Comparison of ENCODE assay signal across 15 cellular contexts in genomic region chr2:167592441-167592840, GRCh38.
A peak's percentile ranks its signal among the peaks of the same experiment; 100 is the strongest.
DNase-seq lines count a peak whose midpoint lies in the region; ATAC-seq and TF ChIP-seq lines count a peak whose summit lies in the region.
"Had no signal": no experiment of that assay in that cellular context is flagged by ENCODE, and none has a peak within 500 bp of the region (broad histone marks: within the 10 kb centered on the region; RNA-seq: fewer than 3 reads in every experiment).

No MANE protein-coding gene starts in this region.

- no peak overlapping the region for H3K4me3 ChIP-seq in spleen
- no peak overlapping the region for H3K4me3 ChIP-seq in mammary epithelial cell (replicated peaks in 1 of 3; ENCODE audit: insufficient read depth in 1 of 3, low read depth in 2 of 3, low read length in 3 of 3)
- H3K4me3 ChIP-seq: BLaER1 treated with 17β-estradiol and CSF1 and Interleukin-3, amounts not matched to agents 10 nM and 100 nM; HAP-1 had no signal

- no peak for DNase-seq in activated T-cell treated with anti-CD3 and anti-CD28 coated beads, Interleukin-2, amount 50 U/mL, for 72 hours
- no peak for DNase-seq in activated T-cell treated with anti-CD3 and anti-CD28 coated beads for 4 hours
- DNase-seq in globus pallidus (ENCODE audit: low spot score), result peak; percentile 75
- peak; percentile 64 for DNase-seq in midbrain (lab: John Stamatoyannopoulos, UW)
- peak; percentile 82 for DNase-seq in superior temporal gyrus (ENCODE audit: extremely low spot score)
- DNase-seq in activated CD4-positive, CD25-positive, alpha-beta regulatory T cell treated with anti-CD3 and anti-CD28 coated beads, Interleukin-2, amount 50 U/mL, for 72 hours, result no peak
- no peak for DNase-seq in spleen
- DNase-seq in mammary epithelial cell, result no peak
- DNase-seq: AML-193; Calu3; CD4-positive, CD25-positive, alpha-beta regulatory T cell; DMS 273 treated with DMSO at 0.1 percent for 48 hours had no signal

- peak overlapping the region; percentile 36 for H3K27ac Mint-ChIP-seq in activated T-cell treated with anti-CD3 and anti-CD28 coated beads, Interleukin-2, amount 50 U/mL, for 72 hours
- H3K27ac Mint-ChIP-seq: CD4-positive, CD25-positive, alpha-beta regulatory T cell had no signal

- no peak overlapping the region for H3K27ac ChIP-seq in spleen
- H3K27ac ChIP-seq in mammary epithelial cell (ENCODE audit: insufficient read depth, low read depth, low read length), result no peak overlapping the region
- H3K27ac ChIP-seq: 22Rv1; BLaER1 treated with 17β-estradiol and CSF1 and Interleukin-3, amounts not matched to agents 10 nM and 100 nM had no signal

- BruUV-seq in mammary epithelial cell (replicated peaks; lab: Mats Ljungman, UMichigan), result no TSS peak

- no peaks in the 10 kb centered on the region for H3K36me3 Mint-ChIP-seq in activated T-cell treated with anti-CD3 and anti-CD28 coated beads, Interleukin-2, amount 50 U/mL, for 72 hours (ENCODE audit: insufficient read depth in 2 of 2)
- H3K36me3 Mint-ChIP-seq: CD4-positive, CD25-positive, alpha-beta regulatory T cell had no signal

- H3K4me3 Mint-ChIP-seq in activated T-cell treated with anti-CD3 and anti-CD28 coated beads, Interleukin-2, amount 50 U/mL, for 72 hours, result no peak overlapping the region
- H3K4me3 Mint-ChIP-seq: CD4-positive, CD25-positive, alpha-beta regulatory T cell had no signal

- H3K9ac ChIP-seq in mammary epithelial cell (ENCODE audit: insufficient read depth, low read length), result no peak overlapping the region
- H3K9ac ChIP-seq: BLaER1 treated with 17β-estradiol and CSF1 and Interleukin-3, amounts not matched to agents 10 nM and 100 nM had no signal

- H3K4me2 ChIP-seq in mammary epithelial cell (ENCODE audit: insufficient read depth, low read depth, low read length), result no peak overlapping the region
- H3K4me2 ChIP-seq: BLaER1 treated with 17β-estradiol and CSF1 and Interleukin-3, amounts not matched to agents 10 nM and 100 nM had no signal

- H4K20me1 ChIP-seq in mammary epithelial cell (ENCODE audit: insufficient read depth, low read length), result no peaks in the 10 kb centered on the region
- H4K20me1 ChIP-seq: BLaER1 treated with 17β-estradiol and CSF1 and Interleukin-3, amounts not matched to agents 10 nM and 100 nM had no signal

- H3K79me2 ChIP-seq in mammary epithelial cell (ENCODE audit: insufficient read depth, low read length), result no peaks in the 10 kb centered on the region

- dilution Hi-C loops in mammary epithelial cell (cut with HindIII; ENCODE audit: low sequenced_read_pairs), result no loop called here

- no peak overlapping the region for H2AFZ ChIP-seq in mammary epithelial cell (ENCODE audit: low read depth, low read length)

- intact Hi-C loops in spleen (cut with DNase I; ENCODE audit: low total_unique reads), result no loop called here
- intact Hi-C loops in mammary epithelial cell (cut with micrococcal nuclease), result no loop called here

- no peak for ATAC-seq in activated T-cell treated with anti-CD3 and anti-CD28 coated beads, Interleukin-2, amount 50 U/mL, for 72 hours (replicated peaks in 1 of 2)

- H3K27me3 ChIP-seq in spleen (replicated peaks in 1 of 7), result no peaks in the 10 kb centered on the region
- no peaks in the 10 kb centered on the region for H3K27me3 ChIP-seq in mammary epithelial cell (ENCODE audit: insufficient read depth, low read length)
- H3K27me3 ChIP-seq: BLaER1 treated with 17β-estradiol and CSF1 and Interleukin-3, amounts not matched to agents 10 nM and 100 nM had no signal

- TF ChIP-seq CTCF in spleen (IDR thresholded peaks at IDR 0.05 in 8 of 11, conservative IDR thresholded peaks at IDR 0.05 in 3 of 11) (no peak), mammary epithelial cell (conservative IDR thresholded peaks at IDR 0.05 in 1 of 2, IDR thresholded peaks at IDR 0.05 in 1 of 2; ENCODE audit: extremely low read depth in 1 of 2, insufficient read depth in 1 of 2, low read depth in 1 of 2, low read length in 2 of 2) (no peak)

- CTCF ChIA-PET in mammary epithelial cell (lab: Charles Lee; ENCODE audit: low non-redundant PET), result no interaction called here

- H3K27me3 Mint-ChIP-seq in activated T-cell treated with anti-CD3 and anti-CD28 coated beads, Interleukin-2, amount 50 U/mL, for 72 hours (ENCODE audit: low read depth), result no peaks in the 10 kb centered on the region
- H3K27me3 Mint-ChIP-seq: CD4-positive, CD25-positive, alpha-beta regulatory T cell had no signal

- TF ChIP-seq POLR2A in spleen (IDR thresholded peaks at IDR 0.05), result no peak

- H3K4me1 Mint-ChIP-seq in activated T-cell treated with anti-CD3 and anti-CD28 coated beads, Interleukin-2, amount 50 U/mL, for 72 hours (ENCODE audit: low read depth), result peaks cover 5% of the 10 kb centered on the region

- H3K9me3 Mint-ChIP-seq in activated T-cell treated with anti-CD3 and anti-CD28 coated beads, Interleukin-2, amount 50 U/mL, for 72 hours, result no peaks in the 10 kb centered on the region

- H3K36me3 ChIP-seq in spleen, result no peaks in the 10 kb centered on the region
- no peaks in the 10 kb centered on the region for H3K36me3 ChIP-seq in mammary epithelial cell (ENCODE audit: insufficient read depth, low read length)
- H3K36me3 ChIP-seq: BLaER1 treated with 17β-estradiol and CSF1 and Interleukin-3, amounts not matched to agents 10 nM and 100 nM; HAP-1 had no signal

- H3K9me3 ChIP-seq in spleen, result no peaks in the 10 kb centered on the region
- no peaks in the 10 kb centered on the region for H3K9me3 ChIP-seq in mammary epithelial cell (replicated peaks; ENCODE audit: insufficient read depth, low read length)
- H3K9me3 ChIP-seq: BLaER1 treated with 17β-estradiol and CSF1 and Interleukin-3, amounts not matched to agents 10 nM and 100 nM; HAP-1 had no signal

- no peaks in the 10 kb centered on the region for H3K4me1 ChIP-seq in spleen
- no peaks in the 10 kb centered on the region for H3K4me1 ChIP-seq in mammary epithelial cell (ENCODE audit: insufficient read depth, low read length)
- H3K4me1 ChIP-seq: BLaER1 treated with 17β-estradiol and CSF1 and Interleukin-3, amounts not matched to agents 10 nM and 100 nM had no signal

- in situ Hi-C loops in mammary epithelial cell (cut with MboI; ENCODE audit: low sequenced_read_pairs in 2 of 2), result no loop called here

Comparison
In these comparisons a context has a peak if more than half of its experiments do, and no peak if none do; other contexts are left out.
1. DNase-seq: peak in globus pallidus (single experiment), midbrain (single experiment) and superior temporal gyrus (single experiment); none in activated T-cell treated with anti-CD3 and anti-CD28 coated beads, Interleukin-2, amount 50 U/mL, for 72 hours (0 of 2), activated T-cell treated with anti-CD3 and anti-CD28 coated beads for 4 hours (single experiment), activated CD4-positive, CD25-positive, alpha-beta regulatory T cell treated with anti-CD3 and anti-CD28 coated beads, Interleukin-2, amount 50 U/mL, for 72 hours (single experiment), spleen (single experiment) and mammary epithelial cell (single experiment).